Comparison of ENCODE assay signal across 20 cellular contexts in the genomic region with DNA sequence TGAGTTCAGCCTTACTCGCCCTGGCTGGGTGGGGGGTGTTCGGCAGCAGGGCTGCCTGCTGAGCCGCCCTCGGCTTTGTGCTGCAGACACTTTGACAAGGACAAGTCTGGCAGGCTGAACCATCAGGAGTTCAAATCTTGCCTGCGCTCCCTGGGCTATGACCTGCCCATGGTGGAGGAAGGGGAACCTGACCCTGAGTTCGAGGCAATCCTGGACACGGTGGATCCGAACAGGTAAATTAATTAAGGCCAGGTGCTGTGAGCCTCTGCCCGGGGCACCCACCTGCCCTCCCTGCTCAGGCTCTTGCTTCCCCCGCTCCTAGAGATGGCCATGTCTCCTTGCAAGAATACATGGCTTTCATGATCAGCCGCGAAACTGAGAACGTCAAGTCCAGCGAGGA. TPM values are rescaled to one million over a fixed set of nuclear protein-coding genes. Genes with fewer than 3 reads are reported as not detected.
DNase-seq lines count a peak whose midpoint lies in the region; ATAC-seq, FAIRE-seq and TF ChIP-seq lines count a peak whose summit lies in the region.
"Had no signal": no experiment of that assay in that cellular context is flagged by ENCODE, and none has a peak within 500 bp of the region (broad histone marks: within the 10 kb centered on the region; RNA-seq: fewer than 3 reads in every experiment).

No MANE protein-coding gene starts in this region.

- H3K4me1 Mint-ChIP-seq in HFFc6 (ENCODE audit: low read depth) (peaks cover 37% of the 10 kb centered on the region), endothelial cell (ENCODE audit: unreplicated experiment) (peaks cover 2% of the 10 kb centered on the region), nephron progenitor cell (peaks cover 15% of the 10 kb centered on the region)

- FAIRE-seq in urothelium cell line (lab: Jason Lieb, UNC): no peak

- H3K27ac Mint-ChIP-seq in HFFc6 (0 out of 2 replicates have a peak overlapping the region, but pooled peaks have one; percentile 40), endothelial cell (ENCODE audit: unreplicated experiment) (peak overlapping the region; percentile 75), nephron progenitor cell (peak overlapping the region; percentile 82)
- H3K27ac Mint-ChIP-seq: CD4-positive, CD25-positive, alpha-beta regulatory T cell had no signal

- peaks cover 27% of the 10 kb centered on the region for H3K27me3 Mint-ChIP-seq in HFFc6 (ENCODE audit: insufficient read depth)
- peaks cover 8% of the 10 kb centered on the region for H3K27me3 Mint-ChIP-seq in endothelial cell (ENCODE audit: unreplicated experiment)
- H3K27me3 Mint-ChIP-seq in nephron progenitor cell (ENCODE audit: low read depth, poor library complexity): no peaks in the 10 kb centered on the region
- H3K27me3 Mint-ChIP-seq: CD4-positive, CD25-positive, alpha-beta regulatory T cell had no signal

- no peaks in the 10 kb centered on the region for H3K27me3 ChIP-seq in H7 (ENCODE audit: control insufficient read depth, insufficient read depth, low read length)

- DNase-seq in H7: peak; percentile 33
- DNase-seq in HFFc6: no peak
- no peak for DNase-seq in endothelial cell (ENCODE audit: low spot score)
- DNase-seq in nephron progenitor cell: no peak
- DNase-seq in DMS 273 (lab: John Stamatoyannopoulos, UW; ENCODE audit: unreplicated experiment): no peak
- DNase-seq in urothelium cell line (ENCODE audit: low spot score): no peak
- DNase-seq in mesenteric fat pad (ENCODE audit: low spot score): no peak
- DNase-seq: CD4-positive, CD25-positive, alpha-beta regulatory T cell; DMS 273 treated with DMSO at 0.1 percent for 48 hours; DMS79 treated with DMSO at 0.1 percent for 48 hours; H9; Kasumi-1; NCI-H1417; NCI-H187; NCI-H2227 treated with DMSO at 0.1 percent for 48 hours; NCI-H510A treated with DMSO at 0.1 percent for 48 hours; NCI-H748 treated with DMSO at 0.1 percent for 48 hours; PC-9 had no signal

- peaks cover 27% of the 10 kb centered on the region for H3K36me3 ChIP-seq in H7 (replicated peaks; ENCODE audit: control insufficient read depth, insufficient read depth, low read length)

- no peak for ATAC-seq in HG03097 (IDR thresholded peaks at IDR 0.05; ENCODE audit: low FRiP score, unreplicated experiment)
- ATAC-seq: SK-N-SH treated with all-trans-retinoic acid at 6 μM for 48 hours had no signal

- TF ChIP-seq CTCF in HFFc6 (IDR thresholded peaks at IDR 0.05) (no peak), endothelial cell (IDR thresholded peaks at IDR 0.05; ENCODE audit: unreplicated experiment) (no peak), nephron progenitor cell (IDR thresholded peaks at IDR 0.05) (no peak)

- no peak overlapping the region for H3K4me3 Mint-ChIP-seq in HFFc6
- H3K4me3 Mint-ChIP-seq in endothelial cell (ENCODE audit: unreplicated experiment): peak overlapping the region; percentile 47
- no peak overlapping the region for H3K4me3 Mint-ChIP-seq in nephron progenitor cell
- H3K4me3 Mint-ChIP-seq: CD4-positive, CD25-positive, alpha-beta regulatory T cell; H9 had no signal

- H3K36me3 Mint-ChIP-seq in HFFc6 (ENCODE audit: low read depth) (peaks cover 31% of the 10 kb centered on the region), endothelial cell (ENCODE audit: low read depth, unreplicated experiment) (peaks cover 35% of the 10 kb centered on the region), nephron progenitor cell (ENCODE audit: low read depth) (peaks cover 46% of the 10 kb centered on the region)

- H3K4me3 ChIP-seq in H7 (ENCODE audit: insufficient read depth, low read depth, low read length): no peak overlapping the region
- H3K4me3 ChIP-seq: PC-9 had no signal

- H3K9me3 Mint-ChIP-seq in HFFc6 (no peaks in the 10 kb centered on the region), endothelial cell (ENCODE audit: unreplicated experiment) (no peaks in the 10 kb centered on the region), nephron progenitor cell (no peaks in the 10 kb centered on the region)
- H3K9me3 Mint-ChIP-seq: CD4-positive, CD25-positive, alpha-beta regulatory T cell; H9 had no signal

RNA-seq across cellular contexts. Expression of gene DYNC2I2, which starts 24.2 kb away (rescaled TPM):
- 82.3 and 113 TPM in 2 replicates for total RNA-seq in H7 (2014; rRNA removed; shearing (Covaris generic))
- total RNA-seq in HFFc6 (2021; fragmentation: NEBNext Ultra II Directional; extraction: Animal tissue kit (Norgen Biotek cat#: 25700)): 10 to 100 TPM; 34.5 to 51.7 (median 49.9) TPM
- total RNA-seq in endothelial cell (ENCODE audit: unreplicated experiment) (35.4 TPM), mesenteric fat pad (9.8 TPM)

RNA-seq across cellular contexts. Expression of gene SET, which starts 56.5 kb away (rescaled TPM):
- 798 and 1,235 TPM in 2 replicates for total RNA-seq in H7 (2014; rRNA removed; shearing (Covaris generic))
- total RNA-seq in HFFc6 (2021; fragmentation: NEBNext Ultra II Directional; extraction: Animal tissue kit (Norgen Biotek cat#: 25700)): 100 to 1,000 TPM; 297 to 358 (median 343) TPM
- total RNA-seq in endothelial cell (ENCODE audit: unreplicated experiment) (420 TPM), mesenteric fat pad (197 TPM)
